27 cellular contexts compared by ENCODE assay signal in genomic region chr17:40145476-40145875, GRCh38.
"Had no signal": no experiment of that assay in that cellular context is flagged by ENCODE, and none has a peak within 500 bp of the region (broad histone marks: within the 10 kb centered on the region; RNA-seq: fewer than 3 reads in every experiment).

No MANE protein-coding gene starts in this region.

- H3K27me3 Mint-ChIP-seq: activated CD4-positive, alpha-beta T cell treated with anti-CD3 and anti-CD28 coated beads, Interleukin-2, amount 10 ng/mL, durations not matched to agents 24 days and 14 days; activated CD8-positive, alpha-beta T cell treated with anti-CD3 and anti-CD28 coated beads for 36 hours; activated naive CD4-positive, alpha-beta T cell treated with anti-CD3 and anti-CD28 coated beads, Interleukin-2, amount 10 ng/mL, durations not matched to agents 7 days and 5 days; central memory CD8-positive, alpha-beta T cell; IgD-negative memory B cell had no signal

- H3K4me2 ChIP-seq: KMS-11 had no signal

- H3K4me3 ChIP-seq: ascending aorta, SJCRH30 had no signal

- DNase-seq: activated CD4-positive, alpha-beta T cell treated with anti-CD3 and anti-CD28 coated beads, Interleukin-2, amount 10 ng/mL, durations not matched to agents 24 days and 14 days; activated CD4-positive, CD25-positive, alpha-beta regulatory T cell treated with anti-CD3 and anti-CD28 coated beads, Interleukin-2, amount 50 U/mL, for 72 hours; activated CD8-positive, alpha-beta T cell treated with anti-CD3 and anti-CD28 coated beads for 36 hours; activated gamma-delta T cell treated with Interleukin-2 at 50 U/mL for 16 hours; activated naive CD4-positive, alpha-beta T cell treated with anti-CD3 and anti-CD28 coated beads, Interleukin-2, amount 10 ng/mL, durations not matched to agents 7 days and 5 days; activated T-cell treated with anti-CD3 and anti-CD28 coated beads, Interleukin-2, amount 50 U/mL, for 48 hours; amniotic stem cell; NCI-H1092; NCI-H1417; NCI-H1930; NCI-H2107; NCI-H2171 treated with DMSO at 0.1 percent for 48 hours; NCI-H226; NCI-H526 treated with DMSO at 0.1 percent for 48 hours; Right ventricle myocardium superior; SJCRH30; SW 1271 had no signal

- H3K27me3 ChIP-seq: ascending aorta, SJCRH30 had no signal

- H3K9me3 ChIP-seq: ascending aorta, SJCRH30 had no signal

- H3K9ac ChIP-seq: KMS-11 had no signal

- ATAC-seq: activated CD8-positive, alpha-beta T cell treated with anti-CD3 and anti-CD28 coated beads for 36 hours; Panc1; SK-N-SH treated with all-trans-retinoic acid at 6 μM for 48 hours; WTC11 had no signal

- H3K4me3 Mint-ChIP-seq: activated CD4-positive, alpha-beta T cell treated with anti-CD3 and anti-CD28 coated beads, Interleukin-2, amount 10 ng/mL, durations not matched to agents 24 days and 14 days; activated CD8-positive, alpha-beta T cell treated with anti-CD3 and anti-CD28 coated beads for 36 hours; activated naive CD4-positive, alpha-beta T cell treated with anti-CD3 and anti-CD28 coated beads, Interleukin-2, amount 10 ng/mL, durations not matched to agents 7 days and 5 days; central memory CD8-positive, alpha-beta T cell; WTC11 had no signal

- H3K27ac Mint-ChIP-seq: activated CD8-positive, alpha-beta T cell treated with anti-CD3 and anti-CD28 coated beads for 36 hours; activated naive CD4-positive, alpha-beta T cell treated with anti-CD3 and anti-CD28 coated beads, Interleukin-2, amount 10 ng/mL, durations not matched to agents 7 days and 5 days; activated T-helper 2 cell treated with anti-CD3 and anti-CD28 coated beads, Interferon-gamma antibody, Interleukin-2, Interleukin-4, amounts not matched to agents 10 μg/mL and 5 μg/mL and 100 μg/mL, durations not matched to agents 14 hours and 24 hours and 36 hours; IgD-negative memory B cell; WTC11 had no signal

- H3K27ac ChIP-seq: KMS-11, RWPE1, SJCRH30 had no signal

- H3K9me3 Mint-ChIP-seq: activated CD4-positive, alpha-beta T cell treated with anti-CD3 and anti-CD28 coated beads, Interleukin-2, amount 10 ng/mL, durations not matched to agents 24 days and 14 days; activated CD8-positive, alpha-beta T cell treated with anti-CD3 and anti-CD28 coated beads for 36 hours; activated naive CD4-positive, alpha-beta T cell treated with anti-CD3 and anti-CD28 coated beads, Interleukin-2, amount 10 ng/mL, durations not matched to agents 7 days and 5 days; activated T-helper 2 cell treated with anti-CD3 and anti-CD28 coated beads, Interferon-gamma antibody, Interleukin-2, Interleukin-4, amounts not matched to agents 10 μg/mL and 5 μg/mL and 100 μg/mL, durations not matched to agents 14 hours and 24 hours and 36 hours; brain; central memory CD8-positive, alpha-beta T cell; IgD-negative memory B cell; WTC11 had no signal
